ENCODE assay signal across 29 cellular contexts in genomic region chr17:37384560-37385160, GRCh38. TPM values are rescaled to one million over a fixed set of nuclear protein-coding genes. Genes with fewer than 3 reads are reported as not detected.
"Had no signal": no experiment of that assay in that cellular context is flagged by ENCODE, and none has a peak within 500 bp of the region (broad histone marks: within the 10 kb centered on the region; RNA-seq: fewer than 3 reads in every experiment).

No MANE protein-coding gene starts in this region.

- H3K27me3 Mint-ChIP-seq: activated CD4-positive, alpha-beta T cell treated with anti-CD3 and anti-CD28 coated beads for 36 hours; activated CD8-positive, alpha-beta T cell treated with anti-CD3 and anti-CD28 coated beads for 36 hours; activated naive CD8-positive, alpha-beta T cell treated with anti-CD3 and anti-CD28 coated beads, Interleukin-2, amount 50 U/mL, for 24 hours; brain; T-cell had no signal

- H3K36me3 Mint-ChIP-seq: activated naive CD4-positive, alpha-beta T cell treated with anti-CD3 and anti-CD28 coated beads, Interleukin-2, amount 50 U/mL, for 72 hours; T-cell had no signal

- H3K9me3 Mint-ChIP-seq: activated CD8-positive, alpha-beta T cell treated with anti-CD3 and anti-CD28 coated beads for 36 hours; activated naive CD4-positive, alpha-beta T cell treated with anti-CD3 and anti-CD28 coated beads, Interleukin-2, amount 50 U/mL, for 72 hours; activated naive CD8-positive, alpha-beta T cell treated with anti-CD3 and anti-CD28 coated beads, Interleukin-2, amount 50 U/mL, for 24 hours; brain; T-cell had no signal

- ATAC-seq: activated CD4-positive, alpha-beta T cell treated with anti-CD3 and anti-CD28 coated beads for 36 hours; activated CD8-positive, alpha-beta T cell treated with anti-CD3 and anti-CD28 coated beads for 36 hours; activated naive CD4-positive, alpha-beta T cell treated with anti-CD3 and anti-CD28 coated beads, Interleukin-2, amount 50 U/mL, for 72 hours; activated naive CD8-positive, alpha-beta T cell treated with anti-CD3 and anti-CD28 coated beads, Interleukin-2, amount 50 U/mL, for 24 hours; Right ventricle myocardium inferior; T-cell had no signal

- DNase-seq: activated CD4-positive, alpha-beta T cell treated with anti-CD3 and anti-CD28 coated beads for 36 hours; activated CD8-positive, alpha-beta memory T cell treated with anti-CD3 and anti-CD28 coated beads, Interleukin-2, amount 50 U/mL, for 48 hours; activated CD8-positive, alpha-beta T cell treated with anti-CD3 and anti-CD28 coated beads for 36 hours; activated effector memory CD4-positive, alpha-beta T cell treated with Interleukin-2 at 50 U/mL for 16 hours; activated naive CD4-positive, alpha-beta T cell treated with Interleukin-2 at 50 U/mL for 16 hours; activated naive CD8-positive, alpha-beta T cell treated with anti-CD3 and anti-CD28 coated beads, Interleukin-2, amount 50 U/mL, for 24 hours; activated T-cell treated with anti-CD3 and anti-CD28 coated beads, Interleukin-2, amount 50 U/mL, for 1 hour; amygdala; NCI-H1092; NCI-H1417; NCI-H1930; NCI-H2107; NCI-H2171 treated with DMSO at 0.1 percent for 48 hours; NCI-H226; NCI-H526; NCI-H82; RPMI8226; T-cell; T-helper 2 cell; T1000; WERI-Rb-1 had no signal

- H3K4me1 Mint-ChIP-seq: activated CD4-positive, alpha-beta T cell treated with anti-CD3 and anti-CD28 coated beads for 36 hours; activated naive CD8-positive, alpha-beta T cell treated with anti-CD3 and anti-CD28 coated beads, Interleukin-2, amount 50 U/mL, for 24 hours; brain; T-cell had no signal

- H3K4me3 Mint-ChIP-seq: activated CD4-positive, alpha-beta T cell treated with anti-CD3 and anti-CD28 coated beads for 36 hours; activated CD8-positive, alpha-beta T cell treated with anti-CD3 and anti-CD28 coated beads for 36 hours; activated naive CD8-positive, alpha-beta T cell treated with anti-CD3 and anti-CD28 coated beads, Interleukin-2, amount 50 U/mL, for 24 hours; brain; T-cell had no signal

- H3K27ac Mint-ChIP-seq: activated CD4-positive, alpha-beta T cell treated with anti-CD3 and anti-CD28 coated beads for 36 hours; activated CD8-positive, alpha-beta T cell treated with anti-CD3 and anti-CD28 coated beads for 36 hours; activated naive CD4-positive, alpha-beta T cell treated with anti-CD3 and anti-CD28 coated beads, Interleukin-2, amount 50 U/mL, for 72 hours; activated naive CD8-positive, alpha-beta T cell treated with anti-CD3 and anti-CD28 coated beads, Interleukin-2, amount 50 U/mL, for 24 hours; T-cell had no signal

- H3K4me3 ChIP-seq: cardiac muscle cell had no signal

RNA-seq across cellular contexts. Expression of gene C17orf78, which starts 8.9 kb away (rescaled TPM):
- total RNA-seq: activated CD4-positive, alpha-beta T cell treated with anti-CD3 and anti-CD28 coated beads for 36 hours; activated CD8-positive, alpha-beta T cell treated with anti-CD3 and anti-CD28 coated beads for 36 hours; activated naive CD4-positive, alpha-beta T cell treated with anti-CD3 and anti-CD28 coated beads, Interleukin-2, amount 50 U/mL, for 72 hours; astrocyte; cardiac muscle cell; MCF 10A; NCI-H460; OCI-LY7; Right ventricle myocardium inferior; T-cell had no signal
- polyA plus RNA-seq: cardiac muscle cell had no signal
